ENCODE assay signal across 8 cellular contexts in genomic region chr20:6122111-6122872, GRCh38. TPM values are rescaled to one million over a fixed set of nuclear protein-coding genes. Genes with fewer than 3 reads are reported as not detected.
DNase-seq lines count a peak whose midpoint lies in the region; ATAC-seq and TF ChIP-seq lines count a peak whose summit lies in the region.

No MANE protein-coding gene starts in this region.

- H3K36me3 ChIP-seq in NT2/D1 (ENCODE audit: insufficient read depth, insufficient read length, low read length): no peaks in the 10 kb centered on the region

- H3K4me3 ChIP-seq in AG04449 (ENCODE audit: low read depth, low read length) (peak overlapping the region; percentile 57), NT2/D1 (ENCODE audit: insufficient read length, low read depth) (peak overlapping the region; percentile 55)

- peak overlapping the region in 5 of 8 donors; percentile 17 to 55 (median 46) for H3K4me3 Mint-ChIP-seq in naive B cell

- DNase-seq in AG04449 (ENCODE audit: low read depth, low spot score) (no peak), NT2/D1 (ENCODE audit: low read depth, low spot score) (no peak), epithelial cell of prostate (ENCODE audit: low read depth, low spot score) (peak; percentile 78), naive B cell (no peak), NCI-H1436 treated with DMSO at 0.1 percent for 48 hours (lab: John Stamatoyannopoulos, UW) (no peak)

- H3K36me3 Mint-ChIP-seq in naive B cell: no peaks in the 10 kb centered on the region

- POLR2A ChIA-PET in AG04449 (lab: Yijun Ruan, JAX): no interaction called here

- no peak for TF ChIP-seq CTCF in AG04449 (IDR thresholded peaks at IDR 0.05; ENCODE audit: insufficient read depth, low read length, missing control alignments)

- peak; percentile 27 for ATAC-seq in GM21360 (IDR thresholded peaks at IDR 0.05; ENCODE audit: unreplicated experiment)
- ATAC-seq in naive B cell (ENCODE audit: low read depth in 2 of 2): no peak
- ATAC-seq in GM19452 (IDR thresholded peaks at IDR 0.05; ENCODE audit: unreplicated experiment): no peak
- ATAC-seq in HG03280 (IDR thresholded peaks at IDR 0.05; ENCODE audit: unreplicated experiment): no peak

- H3K4me1 ChIP-seq in NT2/D1 (ENCODE audit: insufficient read depth, insufficient read length): no peaks in the 10 kb centered on the region

- peaks cover 32 to 48% (median 48%) of the 10 kb centered on the region in 3 donors for H3K27me3 Mint-ChIP-seq in naive B cell

- H3K4me1 Mint-ChIP-seq in naive B cell: peaks cover 7 to 12% (median 9%) of the 10 kb centered on the region in 3 donors

- CTCF ChIA-PET in AG04449 (lab: Yijun Ruan, JAX): interaction anchor here (1.0 to 1.5 kb wide), 4 partner anchors 13 to 1814 kb away, joined by 4 to 6 read pairs (median 4); no protein-coding TSS in a partner anchor

- H3K9me3 ChIP-seq in NT2/D1 (ENCODE audit: insufficient read depth, low read length): no peaks in the 10 kb centered on the region

- H3K9me3 Mint-ChIP-seq in naive B cell: no peaks in the 10 kb centered on the region

- peak overlapping the region; percentile 100 for H3K27ac ChIP-seq in epithelial cell of prostate

- peaks cover 17% of the 10 kb centered on the region for H3K27me3 ChIP-seq in NT2/D1 (ENCODE audit: insufficient read depth, insufficient read length)

- peak overlapping the region; percentile 85 for H3K9ac ChIP-seq in NT2/D1 (ENCODE audit: insufficient read length, low read depth)

- H3K27ac Mint-ChIP-seq in naive B cell: peak overlapping the region in 1 of 6 donors; percentile 47

RNA-seq across cellular contexts. Expression of gene FERMT1, which starts 0.5 kb away (rescaled TPM):
- not detected for polyA plus RNA-seq in naive B cell (ENCODE audit: low read depth in 6 of 6)
